22 cellular contexts compared by ENCODE assay signal in the genomic region with DNA sequence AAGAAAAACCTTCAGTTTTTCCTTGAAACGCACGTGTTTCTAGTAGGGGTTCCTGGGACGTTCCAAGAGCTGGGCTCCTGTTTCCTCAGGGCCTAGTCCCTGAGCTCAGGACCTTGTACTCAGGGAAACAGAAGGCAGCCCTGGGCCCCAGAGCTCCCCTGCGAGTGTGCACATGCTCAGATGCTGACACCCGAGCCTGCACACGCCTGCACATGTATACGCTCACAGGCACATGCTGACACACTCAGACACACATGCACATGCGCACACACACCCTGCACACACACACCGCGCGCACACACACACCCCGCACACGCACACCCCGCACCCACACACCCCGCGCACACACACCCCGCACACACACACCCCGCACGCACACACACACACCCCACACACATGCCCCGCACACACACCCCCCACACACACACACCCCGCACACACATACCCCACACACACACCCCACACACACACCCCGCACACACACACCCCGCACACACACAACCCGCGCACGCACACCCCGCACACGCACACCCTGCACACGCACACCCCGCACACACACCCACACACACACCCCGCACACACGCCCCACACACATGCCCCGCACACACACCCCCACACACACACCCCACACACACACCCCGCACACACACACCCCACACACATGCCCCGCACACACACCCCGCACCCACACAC. TPM values are rescaled to one million over a fixed set of nuclear protein-coding genes. Genes with fewer than 3 reads are reported as not detected.
DNase-seq lines count a peak whose midpoint lies in the region; ATAC-seq, FAIRE-seq and TF ChIP-seq lines count a peak whose summit lies in the region.
"Had no signal": no experiment of that assay in that cellular context is flagged by ENCODE, and none has a peak within 500 bp of the region (broad histone marks: within the 10 kb centered on the region; RNA-seq: fewer than 3 reads in every experiment).

No MANE protein-coding gene starts in this region.

- H3K4me1 Mint-ChIP-seq in nephron: peaks cover 34% of the 10 kb centered on the region
- H3K4me1 Mint-ChIP-seq: natural killer cell had no signal

- no peak overlapping the region for H3K4me3 Mint-ChIP-seq in nephron
- H3K4me3 Mint-ChIP-seq: CD14-positive monocyte, HFFc6, natural killer cell had no signal

- no peak for ATAC-seq in GM21723 (IDR thresholded peaks at IDR 0.05; ENCODE audit: unreplicated experiment)
- ATAC-seq: natural killer cell, psoas muscle had no signal

- DNase-seq in NCI-H146 (lab: John Stamatoyannopoulos, UW): peak; percentile 28
- DNase-seq in NCI-H146 treated with DMSO at 0.1 percent for 48 hours (lab: John Stamatoyannopoulos, UW; ENCODE audit: unreplicated experiment): no peak
- DNase-seq in GM12891 (ENCODE audit: insufficient read length, low spot score): no peak
- no peak for DNase-seq in SHP77 treated with DMSO at 0.1 percent for 48 hours (lab: John Stamatoyannopoulos, UW)
- DNase-seq in foreskin melanocyte: no peak
- DNase-seq: activated CD4-positive, alpha-beta T cell treated with anti-CD3 and anti-CD28 coated beads, Interleukin-2, amount 50 U/mL, for 48 hours; activated T-cell treated with anti-CD3 and anti-CD28 coated beads, Interleukin-2, amount 50 U/mL, for 48 hours; DMS79; HFFc6; MM.1S; natural killer cell; NCI-H2029; NCI-H69; psoas muscle; stimulated activated CD4-positive, alpha-beta T cell treated with anti-CD3 and anti-CD28 coated beads, Interleukin-15, amount 100 ng/mL, for 24 hours; stimulated activated naive CD4-positive, alpha-beta T cell had no signal

- peaks cover 17% of the 10 kb centered on the region for H3K27me3 Mint-ChIP-seq in nephron (ENCODE audit: low read depth)

- no peaks in the 10 kb centered on the region for H3K36me3 Mint-ChIP-seq in nephron (ENCODE audit: low read depth)
- H3K36me3 Mint-ChIP-seq: CD14-positive monocyte, natural killer cell had no signal

- no peak for TF ChIP-seq CTCF in VCaP (conservative IDR thresholded peaks at IDR 0.05)
- TF ChIP-seq CTCF in nephron (IDR thresholded peaks at IDR 0.05; ENCODE audit: unreplicated experiment in 3 of 3): no peak

- FAIRE-seq in GM12891 (lab: Jason Lieb, UNC): peak; percentile 94
- FAIRE-seq: GM19239 had no signal

- H3K27ac Mint-ChIP-seq in nephron: peak overlapping the region; percentile 68 to 89 (median 69)
- H3K27ac Mint-ChIP-seq: natural killer cell had no signal

- TF ChIP-seq POLR2A in GM12891 (IDR thresholded peaks at IDR 0.05; ENCODE audit: low read depth, low read length): no peak

- H3K27ac ChIP-seq in VCaP: peak overlapping the region; percentile 75; the same call in 1 of the 2 replicates
- H3K27ac ChIP-seq: psoas muscle had no signal

- peaks cover 7% of the 10 kb centered on the region for H3K9me3 Mint-ChIP-seq in nephron
- H3K9me3 Mint-ChIP-seq: natural killer cell had no signal

TF ChIP-seq in GM12891, 5 proteins besides CTCF, POLR2A, EP300 and RAD21:
- TF ChIP-seq SPI1 (IDR thresholded peaks at IDR 0.05; ENCODE audit: low read depth, low read length) (no peak), POLR2AphosphoS5 (IDR thresholded peaks at IDR 0.05; ENCODE audit: low read depth, low read length) (no peak), PAX5 (IDR thresholded peaks at IDR 0.05; ENCODE audit: insufficient read depth, low read length, severe bottlenecking) (no peak), POU2F2 (IDR thresholded peaks at IDR 0.05; ENCODE audit: low read depth, low read length) (no peak), TAF1 (IDR thresholded peaks at IDR 0.05; ENCODE audit: low read depth, low read length) (no peak)

RNA-seq across cellular contexts. Expression of gene CALML3, which starts 52.2 kb away (rescaled TPM):
- not detected for polyA plus RNA-seq in GM12891 (2012; ENCODE audit: low read depth, missing spikeins)
- polyA plus RNA-seq: CD14-positive monocyte, urinary bladder had no signal
